Comparison of ENCODE assay signal across 1 cellular context in genomic region chr18:69330345-69330744, GRCh38.
TF ChIP-seq lines count a peak whose summit lies in the region.

No MANE protein-coding gene starts in this region.

TF ChIP-seq in HepG2, 621 proteins besides CTCF, POLR2A, EP300 and RAD21 (continued from another document):
- no peak for TF ChIP-seq ZNF687 (CRISPR knock-in tag; IDR thresholded peaks at IDR 0.05)
- TF ChIP-seq TFDP2 (CRISPR knock-in tag; IDR thresholded peaks at IDR 0.05) = no peak
